In genomic region chr15:74789171-74789627, GRCh38 we compare ENCODE assay signal across 10 cellular contexts. TPM values are rescaled to one million over a fixed set of nuclear protein-coding genes. Genes with fewer than 3 reads are reported as not detected.
DNase-seq lines count a peak whose midpoint lies in the region; FAIRE-seq and TF ChIP-seq lines count a peak whose summit lies in the region.
"Had no signal": no experiment of that assay in that cellular context is flagged by ENCODE, and none has a peak within 500 bp of the region (broad histone marks: within the 10 kb centered on the region; RNA-seq: fewer than 3 reads in every experiment).

No MANE protein-coding gene starts in this region.

- peaks cover 88% of the 10 kb centered on the region for H3K79me2 ChIP-seq in keratinocyte (ENCODE audit: control insufficient read depth, insufficient read depth, low read length)

- H3K9ac ChIP-seq in keratinocyte (ENCODE audit: control insufficient read depth, extremely low read depth, insufficient read depth, low read length): no peak overlapping the region

- peaks cover 14% of the 10 kb centered on the region for H3K9me1 ChIP-seq in keratinocyte (ENCODE audit: control insufficient read depth, extremely low read depth, insufficient read depth, low read length)

- peaks cover 84% of the 10 kb centered on the region for H3K4me1 Mint-ChIP-seq in activated naive CD4-positive, alpha-beta T cell treated with anti-CD3 and anti-CD28 coated beads, Interleukin-2, amount 10 ng/mL, durations not matched to agents 7 days and 5 days

- H3K36me3 ChIP-seq in keratinocyte (ENCODE audit: control insufficient read depth in 2 of 2, extremely low read depth in 1 of 2, insufficient read depth in 2 of 2, low read length in 2 of 2): peaks cover 3 to 10% of the 10 kb centered on the region in 2 experiments
- no peaks in the 10 kb centered on the region for H3K36me3 ChIP-seq in thyroid gland

- H3K9me3 ChIP-seq in keratinocyte (ENCODE audit: control insufficient read depth, low read depth, low read length): no peaks in the 10 kb centered on the region
- no peaks in the 10 kb centered on the region for H3K9me3 ChIP-seq in thyroid gland
- H3K9me3 ChIP-seq: psoas muscle had no signal

- H4K20me1 ChIP-seq in keratinocyte (ENCODE audit: control insufficient read depth, extremely low read depth, insufficient read depth, low read length): peaks cover 35% of the 10 kb centered on the region

- H3K27ac Mint-ChIP-seq in activated naive CD4-positive, alpha-beta T cell treated with anti-CD3 and anti-CD28 coated beads, Interleukin-2, amount 10 ng/mL, durations not matched to agents 7 days and 5 days: peak overlapping the region; percentile 99

- intact Hi-C loops in thyroid gland (cut with DNase I): no loop called here

- H3K27ac ChIP-seq in VCaP: peak overlapping the region; percentile 52
- H3K27ac ChIP-seq in keratinocyte (ENCODE audit: control insufficient read depth, insufficient read depth, low read length): no peak overlapping the region
- peak overlapping the region in 2 of 3 donors; percentile 58 to 72 for H3K27ac ChIP-seq in thyroid gland

- CTCF ChIA-PET in activated naive CD4-positive, alpha-beta T cell treated with anti-CD3 and anti-CD28 coated beads, Interleukin-2, amount 10 ng/mL, durations not matched to agents 7 days and 5 days (lab: Charles Lee): interaction anchor here (2.5 to 23.0 kb wide), 3 partner anchors 4 to 161 kb away, joined by 8 to 880 read pairs (median 880); partner anchors contain the start of gene CSK

- dilution Hi-C loops in keratinocyte (cut with MboI; ENCODE audit: extremely low pct_ligation_motif_present, low sequenced_read_pairs): no loop called here

- no peak overlapping the region for H3K4me3 ChIP-seq in keratinocyte (ENCODE audit: control insufficient read depth in 2 of 3, extremely low read depth in 1 of 3, insufficient read depth in 2 of 3, low read depth in 1 of 3, low read length in 3 of 3)
- H3K4me3 ChIP-seq in thyroid gland (replicated peaks in 1 of 3): no peak overlapping the region

- H3K27me3 Mint-ChIP-seq in activated naive CD4-positive, alpha-beta T cell treated with anti-CD3 and anti-CD28 coated beads, Interleukin-2, amount 10 ng/mL, durations not matched to agents 7 days and 5 days: no peaks in the 10 kb centered on the region

- DNase-seq in activated naive CD4-positive, alpha-beta T cell treated with anti-CD3 and anti-CD28 coated beads, Interleukin-2, amount 10 ng/mL, durations not matched to agents 7 days and 5 days: peak; percentile 70
- DNase-seq in activated naive CD4-positive, alpha-beta T cell treated with Interleukin-2 at 50 U/mL for 16 hours: no peak
- DNase-seq in keratinocyte (ENCODE audit: low read depth, low spot score) (no peak), thyroid gland (peak; percentile 38 to 43), amniotic stem cell (lab: John Stamatoyannopoulos, UW) (no peak), amygdala (lab: John Stamatoyannopoulos, UW) (no peak), RCC 7860 (ENCODE audit: low spot score) (no peak)
- DNase-seq: psoas muscle had no signal

- no peak overlapping the region for H2AFZ ChIP-seq in keratinocyte (ENCODE audit: control insufficient read depth, low read length)

- peaks cover 67% of the 10 kb centered on the region for H3K4me1 ChIP-seq in keratinocyte (ENCODE audit: control insufficient read depth, extremely low read depth, insufficient read depth, low read length)
- peaks cover 63 to 92% of the 10 kb centered on the region in 2 donors for H3K4me1 ChIP-seq in thyroid gland

- no peak for FAIRE-seq in keratinocyte (lab: Jason Lieb, UNC)
- FAIRE-seq in RCC 7860 (lab: Jason Lieb, UNC): no peak

- 71 to 81% methylated on average over 13 to 14 of the region's 14 CpGs for WGBS in thyroid gland, 2 donors

- no peak for TF ChIP-seq CTCF in VCaP (conservative IDR thresholded peaks at IDR 0.05)
- no peak for TF ChIP-seq CTCF in keratinocyte (optimal IDR thresholded peaks at IDR 0.05 in 1 of 3, IDR thresholded peaks at IDR 0.05 in 1 of 3, conservative IDR thresholded peaks at IDR 0.05 in 1 of 3; ENCODE audit: extremely low read depth in 1 of 3, insufficient read depth in 2 of 3, low read length in 3 of 3)
- TF ChIP-seq CTCF in thyroid gland (IDR thresholded peaks at IDR 0.05): no peak

- peaks cover 55% of the 10 kb centered on the region for H3K36me3 Mint-ChIP-seq in activated naive CD4-positive, alpha-beta T cell treated with anti-CD3 and anti-CD28 coated beads, Interleukin-2, amount 10 ng/mL, durations not matched to agents 7 days and 5 days

- TF ChIP-seq POLR2A in thyroid gland (IDR thresholded peaks at IDR 0.05): no peak

- H3K9me3 Mint-ChIP-seq in activated naive CD4-positive, alpha-beta T cell treated with anti-CD3 and anti-CD28 coated beads, Interleukin-2, amount 10 ng/mL, durations not matched to agents 7 days and 5 days: no peaks in the 10 kb centered on the region

- peak overlapping the region; percentile 46 for H3K4me2 ChIP-seq in keratinocyte (ENCODE audit: control insufficient read depth, extremely low read depth, insufficient read depth, low read depth, low read length)

- H3K27me3 ChIP-seq in keratinocyte (ENCODE audit: control insufficient read depth, extremely low read depth, insufficient read depth, low read length): no peaks in the 10 kb centered on the region
- H3K27me3 ChIP-seq in thyroid gland: no peaks in the 10 kb centered on the region

- peak overlapping the region; percentile 91 for H3K4me3 Mint-ChIP-seq in activated naive CD4-positive, alpha-beta T cell treated with anti-CD3 and anti-CD28 coated beads, Interleukin-2, amount 10 ng/mL, durations not matched to agents 7 days and 5 days

RNA-seq across cellular contexts. Expression of gene CSK, which starts 7.3 kb away (rescaled TPM):
- polyA plus RNA-seq in keratinocyte: 14.9 to 41.5 TPM (median 17.2 TPM) in 3 replicates
- polyA plus RNA-seq in keratinocyte (2011; ENCODE audit: low read depth): 16.8 TPM
- polyA plus RNA-seq in keratinocyte (2011; cell fraction: cytosol; rRNA removed): 19.4 and 37.7 TPM in 2 replicates
- 40.0 and 50.1 TPM in 2 replicates for polyA plus RNA-seq in keratinocyte (2011; cell fraction: nucleus; rRNA removed)
- 38.6 and 52.8 TPM in 2 replicates for polyA plus RNA-seq in keratinocyte (2012; ENCODE audit: low replicate concordance)
- 22.1 to 111 TPM (median 39.2 TPM) in 3 replicates for polyA minus RNA-seq in keratinocyte
- polyA minus RNA-seq in keratinocyte (2011; cell fraction: cytosol; rRNA and poly(A)+ RNA removed): 47.0 TPM
- polyA minus RNA-seq in keratinocyte (2011; cell fraction: nucleus; rRNA and poly(A)+ RNA removed): 26.1 and 28.3 TPM in 2 replicates
- total RNA-seq in thyroid gland: 10 to 100 TPM; 18.2 to 24.3 (median 20.3) TPM

RNA-seq across cellular contexts. Expression of gene LMAN1L, which starts 23.4 kb away (rescaled TPM):
- not detected in 3 replicates for polyA plus RNA-seq in keratinocyte
- polyA plus RNA-seq in keratinocyte (2011; ENCODE audit: low read depth): not detected
- polyA plus RNA-seq in keratinocyte (2011; cell fraction: cytosol; rRNA removed): not detected in 2 replicates
- polyA plus RNA-seq in keratinocyte (2011; cell fraction: nucleus; rRNA removed): 0.05 and 0.22 TPM in 2 replicates
- not detected in 2 replicates for polyA plus RNA-seq in keratinocyte (2012; ENCODE audit: low replicate concordance)
- polyA minus RNA-seq in keratinocyte: 0.36 to 0.38 TPM in 2 of 3 replicates, not detected in the other
- polyA minus RNA-seq in keratinocyte (2011; cell fraction: cytosol; rRNA and poly(A)+ RNA removed): not detected
- polyA minus RNA-seq in keratinocyte (2011; cell fraction: nucleus; rRNA and poly(A)+ RNA removed): 0.21 and 0.31 TPM in 2 replicates
- 1 to 10 TPM in 1 of 4 donors, not detected in 3; 3.5 TPM for total RNA-seq in thyroid gland
- total RNA-seq: dermis microvascular lymphatic vessel endothelial cell had no signal
- polyA plus RNA-seq: psoas muscle had no signal

RNA-seq across cellular contexts. Expression of gene CPLX3, which starts 37.2 kb away (rescaled TPM):
- polyA plus RNA-seq in keratinocyte: 0.03 TPM in 1 of 3 replicates, not detected in the others
- not detected for polyA plus RNA-seq in keratinocyte (2011; ENCODE audit: low read depth)
- not detected in 2 replicates for polyA plus RNA-seq in keratinocyte (2011; cell fraction: cytosol; rRNA removed)
- polyA plus RNA-seq in keratinocyte (2011; cell fraction: nucleus; rRNA removed): 0.13 and 0.27 TPM in 2 replicates
- polyA plus RNA-seq in keratinocyte (2012; ENCODE audit: low replicate concordance): 0.18 TPM in 1 of 2 replicates, not detected in the other
- polyA minus RNA-seq in keratinocyte: not detected in 3 replicates
- not detected for polyA minus RNA-seq in keratinocyte (2011; cell fraction: cytosol; rRNA and poly(A)+ RNA removed)
- not detected in 2 replicates for polyA minus RNA-seq in keratinocyte (2011; cell fraction: nucleus; rRNA and poly(A)+ RNA removed)
- not detected for total RNA-seq in thyroid gland
- total RNA-seq: dermis microvascular lymphatic vessel endothelial cell had no signal

RNA-seq across cellular contexts. Expression of gene CYP1A2, which starts 40.6 kb away (rescaled TPM):
- 0.04 to 0.09 TPM in 2 of 3 replicates, not detected in the other for polyA plus RNA-seq in keratinocyte
- polyA plus RNA-seq in keratinocyte (2011; ENCODE audit: low read depth): not detected
- 0.06 TPM in 1 of 2 replicates, not detected in the other for polyA plus RNA-seq in keratinocyte (2011; cell fraction: cytosol; rRNA removed)
- 0.04 and 0.09 TPM in 2 replicates for polyA plus RNA-seq in keratinocyte (2011; cell fraction: nucleus; rRNA removed)
- not detected in 2 replicates for polyA plus RNA-seq in keratinocyte (2012; ENCODE audit: low replicate concordance)
- not detected in 3 replicates for polyA minus RNA-seq in keratinocyte
- not detected for polyA minus RNA-seq in keratinocyte (2011; cell fraction: cytosol; rRNA and poly(A)+ RNA removed)
- not detected in 2 replicates for polyA minus RNA-seq in keratinocyte (2011; cell fraction: nucleus; rRNA and poly(A)+ RNA removed)
- 1 to 10 TPM; 1.3 to 9.9 (median 2.9) TPM for total RNA-seq in thyroid gland
- total RNA-seq: psoas muscle had no signal

RNA-seq across cellular contexts. Expression of gene ULK3, which starts 53.8 kb away (rescaled TPM):
- 12.0 to 26.4 TPM (median 16.5 TPM) in 3 replicates for polyA plus RNA-seq in keratinocyte
- polyA plus RNA-seq in keratinocyte (2011; ENCODE audit: low read depth): 30.4 TPM
- 12.2 and 14.8 TPM in 2 replicates for polyA plus RNA-seq in keratinocyte (2011; cell fraction: cytosol; rRNA removed)
- polyA plus RNA-seq in keratinocyte (2011; cell fraction: nucleus; rRNA removed): 84.1 and 86.4 TPM in 2 replicates
- 17.7 and 48.6 TPM in 2 replicates for polyA plus RNA-seq in keratinocyte (2012; ENCODE audit: low replicate concordance)
- polyA minus RNA-seq in keratinocyte: 8.8 to 21.0 TPM (median 19.1 TPM) in 3 replicates
- polyA minus RNA-seq in keratinocyte (2011; cell fraction: cytosol; rRNA and poly(A)+ RNA removed): 10.6 TPM
- 10.8 and 11.5 TPM in 2 replicates for polyA minus RNA-seq in keratinocyte (2011; cell fraction: nucleus; rRNA and poly(A)+ RNA removed)
- 10 to 100 TPM; 40.9 to 91.1 (median 74.7) TPM for total RNA-seq in thyroid gland

Comparison
In these comparisons a context has a peak if more than half of its experiments do, and no peak if none do; other contexts are left out.
1. DNase-seq: peak in activated naive CD4-positive, alpha-beta T cell treated with anti-CD3 and anti-CD28 coated beads, Interleukin-2, amount 10 ng/mL, durations not matched to agents 7 days and 5 days (single experiment) and thyroid gland (2 of 2); none in activated naive CD4-positive, alpha-beta T cell treated with Interleukin-2 at 50 U/mL for 16 hours (single experiment), keratinocyte (single experiment), amniotic stem cell (single experiment), amygdala (0 of 56) and RCC 7860 (single experiment).